ENCODE assay signal across 8 cellular contexts in genomic region chr5:958701-959571, GRCh38. TPM values are rescaled to one million over a fixed set of nuclear protein-coding genes. Genes with fewer than 3 reads are reported as not detected.
A peak's percentile ranks its signal among the peaks of the same experiment; 100 is the strongest.
DNase-seq lines count a peak whose midpoint lies in the region; ATAC-seq and TF ChIP-seq lines count a peak whose summit lies in the region.

No MANE protein-coding gene starts in this region.

- H3K4me3 ChIP-seq in astrocyte of the spinal cord (ENCODE audit: low read depth, low read length) (no peak overlapping the region), mucosa of descending colon (no peak overlapping the region), MM.1S (ENCODE audit: low read length) (no peak overlapping the region)

- no peak for TF ChIP-seq CTCF in astrocyte of the spinal cord (IDR thresholded peaks at IDR 0.05; ENCODE audit: low read depth, low read length)
- no peak for TF ChIP-seq CTCF in mucosa of descending colon (IDR thresholded peaks at IDR 0.05)
- no peak for TF ChIP-seq CTCF in MM.1S (IDR thresholded peaks at IDR 0.05; ENCODE audit: low read length)

- H3K4me1 Mint-ChIP-seq in stimulated activated effector memory CD8-positive, alpha-beta T cell treated with anti-CD3 and anti-CD28 coated beads, Interleukin-12 subunit alpha, Interleukin-12 subunit beta, amount 100 ng/mL, for 72 hours = peaks cover 46% of the 10 kb centered on the region

- H3K79me2 ChIP-seq in MM.1S (ENCODE audit: low read length) = no peaks in the 10 kb centered on the region

- H3K4me2 ChIP-seq in MM.1S (ENCODE audit: low read depth, low read length) = no peak overlapping the region

- no peak overlapping the region for H3K27ac Mint-ChIP-seq in stimulated activated effector memory CD8-positive, alpha-beta T cell treated with anti-CD3 and anti-CD28 coated beads, Interleukin-12 subunit alpha, Interleukin-12 subunit beta, amount 100 ng/mL, for 72 hours

- H3K4me1 ChIP-seq in mucosa of descending colon (ENCODE audit: low read depth) (peaks cover 6% of the 10 kb centered on the region), MM.1S (ENCODE audit: low read length) (peaks cover 17% of the 10 kb centered on the region)

- ATAC-seq in mucosa of descending colon = peak; percentile 33
- no peak for ATAC-seq in stimulated activated effector memory CD8-positive, alpha-beta T cell treated with anti-CD3 and anti-CD28 coated beads, Interleukin-12 subunit alpha, Interleukin-12 subunit beta, amount 100 ng/mL, for 72 hours
- no peak for ATAC-seq in HG03139 (IDR thresholded peaks at IDR 0.05; ENCODE audit: unreplicated experiment)
- ATAC-seq in HG02763 (IDR thresholded peaks at IDR 0.05; ENCODE audit: unreplicated experiment) = no peak

- no peaks in the 10 kb centered on the region for H3K9me3 Mint-ChIP-seq in stimulated activated effector memory CD8-positive, alpha-beta T cell treated with anti-CD3 and anti-CD28 coated beads, Interleukin-12 subunit alpha, Interleukin-12 subunit beta, amount 100 ng/mL, for 72 hours

- DNase-seq in COR-L47 (lab: John Stamatoyannopoulos, UW) = peak; percentile 40
- peak; percentile 74 for DNase-seq in LHCN-M2 (ENCODE audit: low read depth)
- DNase-seq in astrocyte of the spinal cord (ENCODE audit: low read depth, low spot score) = peak; percentile 40
- peak in 1 of 3 donors; percentile 67 for DNase-seq in mucosa of descending colon
- no peak for DNase-seq in MM.1S
- no peak for DNase-seq in stimulated activated effector memory CD8-positive, alpha-beta T cell treated with anti-CD3 and anti-CD28 coated beads, Interleukin-12 subunit alpha, Interleukin-12 subunit beta, amount 100 ng/mL, for 72 hours (ENCODE audit: low spot score in 2 of 2)

- peaks cover 35% of the 10 kb centered on the region for H3K27me3 ChIP-seq in MM.1S (replicated peaks; ENCODE audit: insufficient read depth, low read length)

- no peaks in the 10 kb centered on the region for H4K20me1 ChIP-seq in MM.1S (ENCODE audit: insufficient read depth, low read length)

- intact Hi-C loops in mucosa of descending colon (cut with DNase I, micrococcal nuclease) = no loop called here

- in situ Hi-C loops in astrocyte of the spinal cord (cut with HindIII; ENCODE audit: low sequenced_read_pairs) = no loop called here

- H3K9me3 ChIP-seq in mucosa of descending colon (no peaks in the 10 kb centered on the region), MM.1S (replicated peaks; ENCODE audit: insufficient read depth, low read length) (no peaks in the 10 kb centered on the region)

- no peaks in the 10 kb centered on the region for H3K9me2 ChIP-seq in MM.1S (replicated peaks; ENCODE audit: insufficient read depth, low read length)

- H3K9ac ChIP-seq in MM.1S (ENCODE audit: low read length) = no peak overlapping the region

- H3K36me3 ChIP-seq in mucosa of descending colon (ENCODE audit: low read depth) (no peaks in the 10 kb centered on the region), MM.1S (replicated peaks; ENCODE audit: insufficient read depth, low read length) (no peaks in the 10 kb centered on the region)

- H3K4me3 Mint-ChIP-seq in stimulated activated effector memory CD8-positive, alpha-beta T cell treated with anti-CD3 and anti-CD28 coated beads, Interleukin-12 subunit alpha, Interleukin-12 subunit beta, amount 100 ng/mL, for 72 hours = no peak overlapping the region

- H2AFZ ChIP-seq in MM.1S (ENCODE audit: low read length) = no peak overlapping the region

- peaks cover 9% of the 10 kb centered on the region; the same call in 1 of the 2 replicates for H3F3A ChIP-seq in MM.1S (ENCODE audit: insufficient read depth, low read length)

- no peak overlapping the region for H3K27ac ChIP-seq in MM.1S (ENCODE audit: low read length)

- no peaks in the 10 kb centered on the region for H3K36me3 Mint-ChIP-seq in stimulated activated effector memory CD8-positive, alpha-beta T cell treated with anti-CD3 and anti-CD28 coated beads, Interleukin-12 subunit alpha, Interleukin-12 subunit beta, amount 100 ng/mL, for 72 hours

RNA-seq across cellular contexts. Expression of gene NKD2, which starts 49.7 kb away (rescaled TPM):
- not detected in 2 replicates for total RNA-seq in LHCN-M2 (2014; rRNA removed)
- polyA plus RNA-seq in LHCN-M2 (2012) = not detected
- total RNA-seq in mucosa of descending colon = 1 to 10 TPM in 2 of 3 donors, under 1 TPM in 1; 0.93 to 3.7 (median 2.1) TPM

Comparison
In these comparisons a context has a peak if more than half of its experiments do, and no peak if none do; other contexts are left out.
1. DNase-seq: peak in COR-L47 (single experiment), LHCN-M2 (single experiment) and astrocyte of the spinal cord (single experiment); none in MM.1S (single experiment) and stimulated activated effector memory CD8-positive, alpha-beta T cell treated with anti-CD3 and anti-CD28 coated beads, Interleukin-12 subunit alpha, Interleukin-12 subunit beta, amount 100 ng/mL, for 72 hours (0 of 2).